ENCODE assay signal across 22 cellular contexts in the genomic region with DNA sequence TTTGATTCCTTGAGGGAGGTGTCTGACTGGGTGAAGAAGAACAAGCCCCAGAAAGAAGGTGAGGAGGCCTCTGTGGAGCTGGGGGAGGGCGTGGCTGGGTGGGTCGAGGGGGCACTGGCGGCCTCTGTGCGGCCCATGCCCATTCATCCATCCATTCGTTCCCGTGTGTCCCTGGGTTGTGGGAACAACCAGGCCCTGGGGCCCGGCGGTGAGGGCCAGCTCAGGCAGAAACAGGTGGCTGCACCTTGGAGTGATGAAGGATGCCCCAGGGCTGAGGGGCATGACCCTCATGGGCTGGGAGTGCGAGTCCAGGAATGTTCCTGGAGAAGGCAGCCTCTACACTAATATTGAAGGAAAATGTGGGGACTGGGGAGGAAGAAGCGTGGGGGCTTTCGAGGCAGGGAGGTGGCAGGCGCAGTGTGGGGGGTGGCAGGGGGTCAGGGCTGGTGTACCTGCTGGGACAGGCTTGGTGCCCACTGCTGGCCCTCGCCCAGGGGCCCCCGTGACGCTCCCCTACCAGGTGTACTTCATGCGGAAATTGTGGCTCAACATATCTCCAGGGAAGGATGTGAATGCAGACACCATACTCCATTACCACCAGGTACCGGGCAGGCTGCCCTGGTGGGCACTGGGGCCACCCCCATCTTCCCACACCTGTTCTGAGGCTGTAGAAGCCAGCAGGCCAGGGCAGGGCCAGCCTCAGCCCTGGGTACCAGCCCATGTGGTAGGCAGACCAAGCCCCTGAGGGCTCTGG. TPM values are rescaled to one million over a fixed set of nuclear protein-coding genes. Genes with fewer than 3 reads are reported as not detected.
DNase-seq lines count a peak whose midpoint lies in the region; ATAC-seq, FAIRE-seq and TF ChIP-seq lines count a peak whose summit lies in the region.
"Had no signal": no experiment of that assay in that cellular context is flagged by ENCODE, and none has a peak within 500 bp of the region (broad histone marks: within the 10 kb centered on the region; RNA-seq: fewer than 3 reads in every experiment).

No MANE protein-coding gene starts in this region.

- H3K27me3 ChIP-seq in BLaER1 (no peaks in the 10 kb centered on the region), left ventricle myocardium inferior (ENCODE audit: low read depth) (no peaks in the 10 kb centered on the region), rectal smooth muscle tissue (ENCODE audit: control insufficient read depth, insufficient read depth, low read length) (no peaks in the 10 kb centered on the region)
- H3K27me3 ChIP-seq: left lung, suprapubic skin had no signal

- H3K4me1 ChIP-seq in BLaER1 (peaks cover 100% of the 10 kb centered on the region), left ventricle myocardium inferior (peaks cover 97% of the 10 kb centered on the region), rectal smooth muscle tissue (ENCODE audit: control insufficient read depth, insufficient read depth, low read length) (peaks cover 10% of the 10 kb centered on the region)

- no peak for ATAC-seq in left colon
- ATAC-seq: HepG2, left lung had no signal

- H3K9me3 ChIP-seq in BLaER1 (no peaks in the 10 kb centered on the region), left ventricle myocardium inferior (replicated peaks) (no peaks in the 10 kb centered on the region)
- H3K9me3 ChIP-seq: left lung, suprapubic skin had no signal

- H3K4me3 Mint-ChIP-seq in IgD-negative memory B cell, result peak overlapping the region in 2 of 4 donors; percentile 52 to 60
- H3K4me3 Mint-ChIP-seq: activated naive CD8-positive, alpha-beta T cell treated with anti-CD3 and anti-CD28 coated beads, Interleukin-2, amount 10 ng/mL, durations not matched to agents 7 days and 5 days had no signal

- TF ChIP-seq CTCF in left ventricle myocardium inferior (IDR thresholded peaks at IDR 0.05; ENCODE audit: borderline replicate concordance) (no peak), D721Med (IDR thresholded peaks at IDR 0.05; ENCODE audit: insufficient read depth, missing control alignments) (no peak)

- H3K9me3 Mint-ChIP-seq in IgD-negative memory B cell, result no peaks in the 10 kb centered on the region
- H3K9me3 Mint-ChIP-seq: activated naive CD8-positive, alpha-beta T cell treated with anti-CD3 and anti-CD28 coated beads, Interleukin-2, amount 10 ng/mL, durations not matched to agents 7 days and 5 days; activated T-helper 2 cell treated with anti-CD3 and anti-CD28 coated beads, Interferon-gamma antibody, Interleukin-2, Interleukin-4, amounts not matched to agents 10 μg/mL and 5 μg/mL and 100 μg/mL, durations not matched to agents 14 hours and 24 hours and 36 hours had no signal

- peak overlapping the region; percentile 97 for H3K27ac ChIP-seq in BLaER1
- peak overlapping the region; percentile 94 for H3K27ac ChIP-seq in left ventricle myocardium inferior (replicated peaks)
- H3K27ac ChIP-seq in rectal smooth muscle tissue (ENCODE audit: low read depth, low read length), result peak overlapping the region; percentile 50
- H3K27ac ChIP-seq: C4-2B, epithelial cell of prostate, HL-60, suprapubic skin had no signal

- H3K4me1 Mint-ChIP-seq in IgD-negative memory B cell, result peaks cover 17 to 58% (median 52%) of the 10 kb centered on the region in 3 donors

- no peaks in the 10 kb centered on the region for H3K27me3 Mint-ChIP-seq in IgD-negative memory B cell
- H3K27me3 Mint-ChIP-seq: activated naive CD8-positive, alpha-beta T cell treated with anti-CD3 and anti-CD28 coated beads, Interleukin-2, amount 10 ng/mL, durations not matched to agents 7 days and 5 days had no signal

- H3K4me3 ChIP-seq in BLaER1 (no peak overlapping the region), left ventricle myocardium inferior (no peak overlapping the region), rectal smooth muscle tissue (ENCODE audit: low read length) (no peak overlapping the region)
- H3K4me3 ChIP-seq: left lung, suprapubic skin had no signal

- 0 out of 2 replicates have a peak overlapping the region, but pooled peaks have one; percentile 73 for H3K9ac ChIP-seq in BLaER1
- H3K9ac ChIP-seq in rectal smooth muscle tissue (ENCODE audit: low read length), result no peak overlapping the region

- no peaks in the 10 kb centered on the region for H3K36me3 ChIP-seq in BLaER1
- H3K36me3 ChIP-seq in left ventricle myocardium inferior, result peaks cover 12% of the 10 kb centered on the region
- no peaks in the 10 kb centered on the region for H3K36me3 ChIP-seq in rectal smooth muscle tissue (ENCODE audit: control insufficient read depth, insufficient read depth, low read length)
- H3K36me3 ChIP-seq: suprapubic skin had no signal

- H3K36me3 Mint-ChIP-seq in IgD-negative memory B cell, result peaks cover 2% of the 10 kb centered on the region

- no peak for DNase-seq in left ventricle myocardium inferior
- no peak for DNase-seq in D721Med (ENCODE audit: insufficient read length, low spot score)
- DNase-seq in anterior cingulate cortex (lab: John Stamatoyannopoulos, UW), result no peak
- DNase-seq in left colon, result no peak
- DNase-seq in NCI-H2171 (lab: John Stamatoyannopoulos, UW), result no peak
- DNase-seq: ACHN; activated CD4-positive, alpha-beta T cell treated with anti-CD3 and anti-CD28 coated beads, Interleukin-2, amount 50 U/mL, for 4 hours; activated naive CD8-positive, alpha-beta T cell treated with anti-CD3 and anti-CD28 coated beads, Interleukin-2, amount 10 ng/mL, durations not matched to agents 7 days and 5 days; NCI-H1417; NCI-H2081 treated with DMSO at 0.1 percent for 48 hours; NCI-H774 had no signal

- H3K27ac Mint-ChIP-seq in IgD-negative memory B cell, result peak overlapping the region; percentile 81 to 86 (median 86)
- H3K27ac Mint-ChIP-seq: activated naive CD8-positive, alpha-beta T cell treated with anti-CD3 and anti-CD28 coated beads, Interleukin-2, amount 10 ng/mL, durations not matched to agents 7 days and 5 days; activated T-helper 2 cell treated with anti-CD3 and anti-CD28 coated beads, Interferon-gamma antibody, Interleukin-2, Interleukin-4, amounts not matched to agents 10 μg/mL and 5 μg/mL and 100 μg/mL, durations not matched to agents 14 hours and 24 hours and 36 hours had no signal

- peak overlapping the region; percentile 99 for H3K4me2 ChIP-seq in BLaER1

- intact Hi-C loops in left ventricle myocardium inferior (cut with micrococcal nuclease) (no loop called here), left colon (cut with DNase I, micrococcal nuclease) (no loop called here)

- no peaks in the 10 kb centered on the region for H4K20me1 ChIP-seq in BLaER1

- FAIRE-seq in D721Med (lab: Jason Lieb, UNC), result no peak
- FAIRE-seq: HepG2 had no signal

RNA-seq across cellular contexts. Expression of a gene that starts 11.2 kb away (rescaled TPM):
- not detected for polyA plus RNA-seq in IgD-negative memory B cell
- total RNA-seq in left ventricle myocardium inferior, result 0.16 TPM
- under 1 TPM in 1 of 2 donors, not detected in 1; 0.31 TPM for total RNA-seq in left colon
- total RNA-seq: activated naive CD8-positive, alpha-beta T cell treated with anti-CD3 and anti-CD28 coated beads, Interleukin-2, amount 10 ng/mL, durations not matched to agents 7 days and 5 days; activated T-helper 2 cell treated with anti-CD3 and anti-CD28 coated beads, Interferon-gamma antibody, Interleukin-2, Interleukin-4, amounts not matched to agents 10 μg/mL and 5 μg/mL and 100 μg/mL, durations not matched to agents 14 hours and 24 hours and 36 hours; HepG2 had no signal
- polyA plus RNA-seq: HepG2, neural cell had no signal

RNA-seq across cellular contexts. Expression of a gene that starts 40.5 kb away (rescaled TPM):
- 35.1 TPM for polyA plus RNA-seq in IgD-negative memory B cell
- 173 TPM for total RNA-seq in left ventricle myocardium inferior
- total RNA-seq in left colon, result 10 to 100 TPM in 1 of 2 donors, 1 to 10 TPM in 1; 9.2 to 50.2 TPM
- polyA plus RNA-seq: neural cell had no signal
